In genomic region chr3:69866988-69867720, GRCh38 we compare ENCODE assay signal across 15 cellular contexts.
DNase-seq lines count a peak whose midpoint lies in the region; ATAC-seq and TF ChIP-seq lines count a peak whose summit lies in the region.
"Had no signal": no experiment of that assay in that cellular context is flagged by ENCODE, and none has a peak within 500 bp of the region (broad histone marks: within the 10 kb centered on the region; RNA-seq: fewer than 3 reads in every experiment).

No MANE protein-coding gene starts in this region.

- H3K36me3 ChIP-seq in cardiac muscle cell: no peaks in the 10 kb centered on the region
- no peaks in the 10 kb centered on the region for H3K36me3 ChIP-seq in body of pancreas (replicated peaks in 1 of 2; ENCODE audit: insufficient read depth in 1 of 2, low read depth in 2 of 2)
- H3K36me3 ChIP-seq: Peyer's patch had no signal

- H3K27ac Mint-ChIP-seq in type B pancreatic cell: peak overlapping the region; percentile 53
- H3K27ac Mint-ChIP-seq: activated naive CD8-positive, alpha-beta T cell treated with anti-CD3 and anti-CD28 coated beads for 36 hours had no signal

- H3K27ac ChIP-seq in cardiac muscle cell: peak overlapping the region; percentile 97
- H3K27ac ChIP-seq in body of pancreas: peak overlapping the region in 3 of 4 donors; percentile 77 to 80 (median 79)
- H3K27ac ChIP-seq: testis had no signal

- no peaks in the 10 kb centered on the region for H3K9me3 ChIP-seq in cardiac muscle cell (ENCODE audit: low read depth)
- no peaks in the 10 kb centered on the region for H3K9me3 ChIP-seq in body of pancreas
- H3K9me3 ChIP-seq: Peyer's patch, testis had no signal

- WGBS in body of pancreas, 2 donors: 14 to 18% methylated on average over 2 of the region's 2 CpGs

- peaks cover 17% of the 10 kb centered on the region for H3K4me1 Mint-ChIP-seq in type B pancreatic cell (ENCODE audit: unreplicated experiment)
- H3K4me1 Mint-ChIP-seq: activated naive CD8-positive, alpha-beta T cell treated with anti-CD3 and anti-CD28 coated beads for 36 hours had no signal

- no peaks in the 10 kb centered on the region for H3K36me3 Mint-ChIP-seq in type B pancreatic cell
- H3K36me3 Mint-ChIP-seq: activated naive CD8-positive, alpha-beta T cell treated with anti-CD3 and anti-CD28 coated beads for 36 hours had no signal

- H3K27me3 ChIP-seq in cardiac muscle cell (no peaks in the 10 kb centered on the region), body of pancreas (no peaks in the 10 kb centered on the region)
- H3K27me3 ChIP-seq: Peyer's patch, testis had no signal

- DNase-seq in cardiac muscle cell (ENCODE audit: low read depth in 1 of 2, low spot score in 1 of 2) (no peak), Right ventricle myocardium superior (no peak), body of pancreas (no peak), kidney glomerular epithelial cell (lab: John Stamatoyannopoulos, UW) (peak; percentile 92), type B pancreatic cell (ENCODE audit: extremely low spot score, unreplicated experiment) (no peak), RKO (ENCODE audit: low spot score) (no peak), NCI-H1436 (lab: John Stamatoyannopoulos, UW) (no peak), NCI-H2107 treated with DMSO at 0.1 percent for 48 hours (lab: John Stamatoyannopoulos, UW; ENCODE audit: unreplicated experiment) (no peak)
- DNase-seq: activated naive CD8-positive, alpha-beta T cell treated with anti-CD3 and anti-CD28 coated beads for 36 hours; DMS79 treated with DMSO at 0.1 percent for 48 hours; hippocampal formation; NCI-H2171 treated with DMSO at 0.1 percent for 48 hours; Peyer's patch; testis had no signal

- H3K4me3 Mint-ChIP-seq in type B pancreatic cell: peak overlapping the region; percentile 80
- H3K4me3 Mint-ChIP-seq: activated naive CD8-positive, alpha-beta T cell treated with anti-CD3 and anti-CD28 coated beads for 36 hours had no signal

- H3K4me1 ChIP-seq in cardiac muscle cell (ENCODE audit: low read depth) (peaks cover 38% of the 10 kb centered on the region), body of pancreas (peaks cover 21% of the 10 kb centered on the region)
- H3K4me1 ChIP-seq: Peyer's patch, testis had no signal

- no peak for TF ChIP-seq CTCF in cardiac muscle cell (IDR thresholded peaks at IDR 0.05; ENCODE audit: low read depth, low read length)
- TF ChIP-seq CTCF in body of pancreas (IDR thresholded peaks at IDR 0.05): no peak
- no peak for TF ChIP-seq CTCF in type B pancreatic cell (conservative IDR thresholded peaks at IDR 0.05)

- ATAC-seq in Right ventricle myocardium superior (ENCODE audit: poor library complexity) (no peak), body of pancreas (no peak)
- ATAC-seq: sciatic nerve had no signal

- no peak for TF ChIP-seq POLR2A in body of pancreas (IDR thresholded peaks at IDR 0.05)

- H3K9me3 Mint-ChIP-seq in type B pancreatic cell: no peaks in the 10 kb centered on the region
- H3K9me3 Mint-ChIP-seq: activated naive CD8-positive, alpha-beta T cell treated with anti-CD3 and anti-CD28 coated beads for 36 hours had no signal

- intact Hi-C loops in Right ventricle myocardium superior (cut with DNase I): no loop called here
- intact Hi-C loops in body of pancreas (cut with DNase I): loop anchor here (10.0 kb wide), 1 partner anchor 132 kb away; the partner anchor contains the start of gene MITF

- no peaks in the 10 kb centered on the region for H3K27me3 Mint-ChIP-seq in type B pancreatic cell

- H3K4me3 ChIP-seq in cardiac muscle cell (peak overlapping the region; percentile 52), body of pancreas (peak overlapping the region in 1 of 2 donors; percentile 18)
- H3K4me3 ChIP-seq: Peyer's patch, testis had no signal
